In genomic region chr15:45424429-45424828, GRCh38 we compare ENCODE assay signal across 1 cellular context.
TF ChIP-seq lines count a peak whose summit lies in the region.

No MANE protein-coding gene starts in this region.

TF ChIP-seq in HepG2, 621 proteins besides CTCF, POLR2A, EP300 and RAD21:
- TF ChIP-seq KLF13 (CRISPR knock-in tag; IDR thresholded peaks at IDR 0.05): no peak
- TF ChIP-seq MXI1 (IDR thresholded peaks at IDR 0.05; ENCODE audit: borderline replicate concordance, low read depth, low read length): no peak
- TF ChIP-seq FOXM1 (CRISPR knock-in tag; IDR thresholded peaks at IDR 0.05): no peak
- TF ChIP-seq RAD51 (IDR thresholded peaks at IDR 0.05; ENCODE audit: borderline replicate concordance): no peak
- TF ChIP-seq ZNF468 (CRISPR knock-in tag; IDR thresholded peaks at IDR 0.05): no peak
- no peak for TF ChIP-seq ELK4 (CRISPR knock-in tag; IDR thresholded peaks at IDR 0.05; ENCODE audit: borderline replicate concordance)
- no peak for TF ChIP-seq ZNF740 (CRISPR knock-in tag; IDR thresholded peaks at IDR 0.05)
- no peak for TF ChIP-seq KLF15 (CRISPR knock-in tag; IDR thresholded peaks at IDR 0.05; ENCODE audit: borderline replicate concordance)
- TF ChIP-seq RCOR2 (CRISPR knock-in tag; IDR thresholded peaks at IDR 0.05): no peak
- TF ChIP-seq GATAD1 (CRISPR knock-in tag; IDR thresholded peaks at IDR 0.05): no peak
- no peak for TF ChIP-seq ZNF101 (CRISPR knock-in tag; IDR thresholded peaks at IDR 0.05; ENCODE audit: borderline replicate concordance, low read depth)
- no peak for TF ChIP-seq NFE2 (CRISPR knock-in tag; IDR thresholded peaks at IDR 0.05)
- no peak for TF ChIP-seq ZNF367 (CRISPR knock-in tag; IDR thresholded peaks at IDR 0.05; ENCODE audit: borderline replicate concordance)
